Comparison of ENCODE assay signal across 15 cellular contexts in the genomic region with DNA sequence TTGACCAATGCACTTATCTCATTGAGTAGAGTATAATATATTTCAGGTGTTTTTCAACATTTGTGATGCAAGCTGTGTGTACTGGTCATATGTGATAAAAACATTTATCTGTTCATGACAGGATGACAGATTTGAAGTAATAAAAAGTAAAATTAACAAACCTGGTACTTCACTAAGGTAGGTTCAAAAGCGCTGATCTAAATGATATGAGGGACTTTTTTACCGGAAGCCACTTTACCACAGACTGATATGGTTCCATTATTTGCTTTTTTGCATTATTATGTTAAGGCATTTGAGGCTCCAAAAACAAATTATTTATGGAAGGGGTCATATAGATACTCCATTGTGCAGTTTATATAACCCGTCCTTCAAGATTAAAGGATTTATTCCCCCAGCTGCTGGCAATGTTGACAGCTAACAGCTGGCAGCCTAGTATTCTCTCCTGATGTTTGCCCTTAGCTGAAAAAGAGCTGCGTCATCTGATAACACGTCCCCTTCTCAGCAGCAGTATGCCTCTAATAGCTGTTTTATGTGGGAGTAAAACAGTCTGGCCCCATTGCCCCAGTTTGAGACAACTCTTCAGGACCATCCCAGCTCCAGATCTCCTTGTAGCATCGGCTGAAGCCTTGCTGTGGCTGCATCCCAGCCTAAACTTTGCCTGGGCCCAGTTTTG.
DNase-seq lines count a peak whose midpoint lies in the region; ATAC-seq, FAIRE-seq and TF ChIP-seq lines count a peak whose summit lies in the region.
"Had no signal": no experiment of that assay in that cellular context is flagged by ENCODE, and none has a peak within 500 bp of the region (broad histone marks: within the 10 kb centered on the region; RNA-seq: fewer than 3 reads in every experiment).

No MANE protein-coding gene starts in this region.

- no peak overlapping the region for H4K5ac ChIP-seq in H1 (ENCODE audit: insufficient read length, low read depth, low read length)

- H3K4me2 ChIP-seq in H1 (ENCODE audit: insufficient read depth in 1 of 2, low read depth in 2 of 2, low read length in 2 of 2): no peak overlapping the region

- DNase-seq in NCI-H748 (lab: John Stamatoyannopoulos, UW; ENCODE audit: unreplicated experiment) (peak; percentile 9), NCI-H748 treated with DMSO at 0.1 percent for 48 hours (lab: John Stamatoyannopoulos, UW) (no peak), NCI-H82 (lab: John Stamatoyannopoulos, UW) (peak; percentile 78), H1 (ENCODE audit: low read depth in 1 of 2, low spot score in 2 of 2) (no peak), NCI-H1694 (lab: John Stamatoyannopoulos, UW) (no peak)
- DNase-seq: esophagus squamous epithelium, hypothalamus, left ventricle myocardium superior, NCI-H146, nucleus accumbens had no signal

- POLR2A ChIA-PET in H1 (lab: Charles Lee; ENCODE audit: partially characterized antibody): no interaction called here

- TF ChIP-seq EP300 in H1 (IDR thresholded peaks at IDR 0.05; ENCODE audit: borderline replicate concordance in 1 of 2, low read depth in 2 of 2, low read length in 2 of 2): no peak

- H4K20me1 ChIP-seq in H1 (replicated peaks in 1 of 2; ENCODE audit: control insufficient read depth in 1 of 2, insufficient read depth in 2 of 2, low read length in 2 of 2): no peaks in the 10 kb centered on the region

- H4K8ac ChIP-seq in H1 (ENCODE audit: extremely low read depth, insufficient read depth, low read length): no peak overlapping the region

- CTCF ChIA-PET in H1 (lab: Charles Lee; ENCODE audit: partially characterized antibody): interaction anchor here (0.9 kb wide), 1 partner anchor 287 kb away, joined by 3 read pairs; no protein-coding TSS in a partner anchor

- TF ChIP-seq CTCF in H1 (IDR thresholded peaks at IDR 0.05; ENCODE audit: control extremely low read depth in 1 of 3, insufficient read depth in 1 of 3, low read depth in 1 of 3, low read length in 3 of 3): no peak

- no peaks in the 10 kb centered on the region for H3K79me1 ChIP-seq in H1 (ENCODE audit: low read depth, low read length)

- 93% methylated on average over 6 of the region's 6 CpGs; no CpG with 5 or more reads in 1 of the 2 experiments for WGBS in H1 (ENCODE audit: extremely low coverage in 1 of 2, insufficient coverage in 1 of 2, insufficient read length in 1 of 2, insufficient replicate concordance in 2 of 2, low coverage in 1 of 2, low lambda C conversion rate in 2 of 2, missing lambda C conversion rate in 1 of 2), 2 experiments

- H2AFZ ChIP-seq in H1 (ENCODE audit: low read length): peak overlapping the region; percentile 89; the same call in 1 of the 2 replicates

- H2BK120ac ChIP-seq in H1 (replicated peaks; ENCODE audit: low read depth, low read length): no peak overlapping the region

- H3K27me3 ChIP-seq in H1 (replicated peaks in 1 of 4; ENCODE audit: control insufficient read depth in 3 of 4, extremely low read depth in 1 of 4, insufficient read depth in 3 of 4, low read length in 3 of 4) (no peaks in the 10 kb centered on the region), rectal smooth muscle tissue (ENCODE audit: control insufficient read depth, insufficient read depth, low read length) (no peaks in the 10 kb centered on the region)
- H3K27me3 ChIP-seq: esophagus squamous epithelium had no signal

- H3K56ac ChIP-seq in H1 (replicated peaks; ENCODE audit: insufficient read length, low read depth, low read length): no peak overlapping the region

- no peak overlapping the region for H2BK5ac ChIP-seq in H1 (ENCODE audit: low read depth, low read length)

- no peak overlapping the region for H3K9ac ChIP-seq in H1 (replicated peaks in 1 of 4; ENCODE audit: extremely low read depth in 1 of 4, low read depth in 3 of 4, low read length in 3 of 4)
- H3K9ac ChIP-seq in rectal smooth muscle tissue (ENCODE audit: low read length): no peak overlapping the region

- H3K18ac ChIP-seq in H1 (ENCODE audit: extremely low read depth, low read length): no peak overlapping the region

- H3K14ac ChIP-seq in H1 (ENCODE audit: insufficient read length): no peak overlapping the region

- TF ChIP-seq RAD21 in H1 (IDR thresholded peaks at IDR 0.05 in 1 of 2, conservative IDR thresholded peaks at IDR 0.05 in 1 of 2; ENCODE audit: low read depth in 2 of 2, low read length in 2 of 2): no peak

- H2BK15ac ChIP-seq in H1 (ENCODE audit: low read length): no peak overlapping the region

- no peak overlapping the region for H3K23ac ChIP-seq in H1 (ENCODE audit: insufficient read length)

- ATAC-seq in HG03457 (IDR thresholded peaks at IDR 0.05; ENCODE audit: unreplicated experiment) (no peak), GM21717 (IDR thresholded peaks at IDR 0.05; ENCODE audit: unreplicated experiment) (no peak)
- ATAC-seq: activated naive CD4-positive, alpha-beta T cell treated with anti-CD3 and anti-CD28 coated beads, Interleukin-2, amount 50 U/mL, for 72 hours; left ventricle myocardium superior had no signal

- H3K79me2 ChIP-seq in H1 (ENCODE audit: control insufficient read depth in 1 of 2, insufficient read depth in 2 of 2, low read length in 2 of 2): no peaks in the 10 kb centered on the region

- H3K4me1 ChIP-seq in H1 (replicated peaks in 1 of 4; ENCODE audit: control insufficient read depth in 3 of 4, insufficient read depth in 4 of 4, low read length in 3 of 4) (no peaks in the 10 kb centered on the region; a peak in 2 of 7 replicates), rectal smooth muscle tissue (ENCODE audit: control insufficient read depth, insufficient read depth, low read length) (no peaks in the 10 kb centered on the region)
- H3K4me1 ChIP-seq: esophagus squamous epithelium had no signal

- no peak overlapping the region; the same call in 1 of the 2 replicates for H3K27ac ChIP-seq in H1 (ENCODE audit: low read depth, low read length)
- H3K27ac ChIP-seq in rectal smooth muscle tissue (ENCODE audit: low read depth, low read length): peak overlapping the region; percentile 6
- H3K27ac ChIP-seq: coronary artery, esophagus squamous epithelium had no signal

- H3K9me3 ChIP-seq in H1 (ENCODE audit: insufficient read depth in 2 of 2, low read depth in 1 of 2, low read length in 1 of 2): no peaks in the 10 kb centered on the region
- H3K9me3 ChIP-seq: esophagus squamous epithelium had no signal

- no peak overlapping the region for H3K4me3 ChIP-seq in H1 (ENCODE audit: extremely low read depth in 1 of 4, insufficient read depth in 2 of 4, low read depth in 3 of 4, low read length in 4 of 4)
- H3K4me3 ChIP-seq in rectal smooth muscle tissue (ENCODE audit: low read length): no peak overlapping the region
- H3K4me3 ChIP-seq: coronary artery, esophagus squamous epithelium had no signal

- no peak overlapping the region for H2BK12ac ChIP-seq in H1 (ENCODE audit: low read depth, low read length)

- H2BK20ac ChIP-seq in H1 (ENCODE audit: low read length): no peak overlapping the region

- H4K91ac ChIP-seq in H1 (replicated peaks; ENCODE audit: insufficient read length, low read length): no peak overlapping the region

- no peak overlapping the region for H3K4ac ChIP-seq in H1 (replicated peaks; ENCODE audit: insufficient read length, low read depth, low read length)

- no peaks in the 10 kb centered on the region for H3K23me2 ChIP-seq in H1 (ENCODE audit: low read depth, low read length)

- H3K36me3 ChIP-seq in H1 (ENCODE audit: control insufficient read depth in 2 of 4, insufficient read depth in 4 of 4, low read length in 3 of 4): no peaks in the 10 kb centered on the region
- H3K36me3 ChIP-seq in rectal smooth muscle tissue (ENCODE audit: control insufficient read depth, insufficient read depth, low read length): no peaks in the 10 kb centered on the region
- H3K36me3 ChIP-seq: esophagus squamous epithelium had no signal

- H2AK5ac ChIP-seq in H1 (ENCODE audit: low read depth, low read length): no peak overlapping the region

- no peak for TF ChIP-seq POLR2A in H1 (IDR thresholded peaks at IDR 0.05; ENCODE audit: control extremely low read depth in 1 of 2, low read depth in 2 of 2, low read length in 2 of 2)

- FAIRE-seq in H1 (lab: Jason Lieb, UNC): no peak

TF ChIP-seq in H1, 55 proteins besides CTCF, POLR2A, EP300 and RAD21:
- TF ChIP-seq BACH1 (IDR thresholded peaks at IDR 0.05; ENCODE audit: low read length): no peak
- TF ChIP-seq, protein P1, sequence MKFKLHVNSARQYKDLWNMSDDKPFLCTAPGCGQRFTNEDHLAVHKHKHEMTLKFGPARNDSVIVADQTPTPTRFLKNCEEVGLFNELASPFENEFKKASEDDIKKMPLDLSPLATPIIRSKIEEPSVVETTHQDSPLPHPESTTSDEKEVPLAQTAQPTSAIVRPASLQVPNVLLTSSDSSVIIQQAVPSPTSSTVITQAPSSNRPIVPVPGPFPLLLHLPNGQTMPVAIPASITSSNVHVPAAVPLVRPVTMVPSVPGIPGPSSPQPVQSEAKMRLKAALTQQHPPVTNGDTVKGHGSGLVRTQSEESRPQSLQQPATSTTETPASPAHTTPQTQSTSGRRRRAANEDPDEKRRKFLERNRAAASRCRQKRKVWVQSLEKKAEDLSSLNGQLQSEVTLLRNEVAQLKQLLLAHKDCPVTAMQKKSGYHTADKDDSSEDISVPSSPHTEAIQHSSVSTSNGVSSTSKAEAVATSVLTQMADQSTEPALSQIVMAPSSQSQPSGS (IDR thresholded peaks at IDR 0.05; ENCODE audit: low read length): no peak
- no peak for TF ChIP-seq TAF7 (optimal IDR thresholded peaks at IDR 0.05; ENCODE audit: borderline replicate concordance, low read depth, low read length)
- TF ChIP-seq KDM5A (IDR thresholded peaks at IDR 0.05; ENCODE audit: low read length): no peak
- TF ChIP-seq NRF1 (IDR thresholded peaks at IDR 0.05; ENCODE audit: low read depth, low read length): no peak
- TF ChIP-seq FOSL1 (IDR thresholded peaks at IDR 0.05; ENCODE audit: insufficient read depth, low read depth, low read length): no peak
- no peak for TF ChIP-seq SRF (IDR thresholded peaks at IDR 0.05; ENCODE audit: low read depth, low read length)
- no peak for TF ChIP-seq SP1 (IDR thresholded peaks at IDR 0.05; ENCODE audit: low read depth, low read length)
- TF ChIP-seq, protein P2, sequence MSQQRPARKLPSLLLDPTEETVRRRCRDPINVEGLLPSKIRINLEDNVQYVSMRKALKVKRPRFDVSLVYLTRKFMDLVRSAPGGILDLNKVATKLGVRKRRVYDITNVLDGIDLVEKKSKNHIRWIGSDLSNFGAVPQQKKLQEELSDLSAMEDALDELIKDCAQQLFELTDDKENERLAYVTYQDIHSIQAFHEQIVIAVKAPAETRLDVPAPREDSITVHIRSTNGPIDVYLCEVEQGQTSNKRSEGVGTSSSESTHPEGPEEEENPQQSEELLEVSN (IDR thresholded peaks at IDR 0.05): no peak
- TF ChIP-seq CBX8 (IDR thresholded peaks at IDR 0.05; ENCODE audit: borderline replicate concordance, low read depth, low read length): no peak
- no peak for TF ChIP-seq SP4 (IDR thresholded peaks at IDR 0.05; ENCODE audit: low read length)
- no peak for TF ChIP-seq GTF2F1 (IDR thresholded peaks at IDR 0.05; ENCODE audit: borderline replicate concordance, low read depth, low read length)

Comparison
In these comparisons a context has a peak if more than half of its experiments do, and no peak if none do; other contexts are left out.
1. DNase-seq: peak in NCI-H748 (single experiment) and NCI-H82 (single experiment); none in NCI-H748 treated with DMSO at 0.1 percent for 48 hours (single experiment), H1 (0 of 2) and NCI-H1694 (single experiment).